Comparison of ENCODE assay signal across 26 cellular contexts in the genomic region with DNA sequence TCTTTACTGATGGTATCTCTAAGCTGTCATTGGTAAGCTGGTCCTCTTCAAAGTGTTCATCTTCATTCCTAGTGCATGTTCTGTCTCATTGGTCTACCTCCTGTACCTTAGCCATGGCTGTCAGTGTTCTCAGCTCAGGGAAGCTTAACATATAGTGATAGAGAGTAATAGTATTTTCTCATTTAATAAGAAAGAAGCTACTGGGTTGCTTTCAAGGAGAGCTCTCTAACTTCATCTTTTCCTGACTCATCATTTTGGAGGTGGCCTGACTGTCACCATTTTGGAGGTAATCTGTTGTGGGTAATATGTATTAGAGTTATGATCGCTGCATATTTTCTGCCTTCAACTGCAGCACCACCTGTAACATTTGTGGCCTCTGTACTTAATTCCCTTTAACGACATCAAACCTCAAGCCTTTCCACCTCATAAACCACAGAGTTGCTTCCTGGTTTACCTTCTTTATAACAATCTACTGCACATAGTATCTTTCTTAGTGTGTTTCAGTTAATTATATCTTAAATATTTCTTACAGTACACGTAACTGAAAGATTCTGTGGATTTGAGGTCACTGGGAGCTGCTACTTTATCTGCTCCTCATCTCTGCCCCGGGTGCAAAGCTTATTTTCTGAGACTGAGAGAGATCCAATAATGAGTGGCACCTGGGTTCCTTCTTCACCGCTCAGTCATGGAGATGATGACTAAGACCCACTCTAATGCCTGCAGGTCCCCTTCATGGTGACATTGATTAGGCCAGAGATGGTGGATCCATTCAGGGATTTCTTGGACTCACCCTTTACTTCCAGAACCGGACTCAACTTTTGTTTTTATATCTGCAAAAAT.
DNase-seq lines count a peak whose midpoint lies in the region; ATAC-seq and TF ChIP-seq lines count a peak whose summit lies in the region.
"Had no signal": no experiment of that assay in that cellular context is flagged by ENCODE, and none has a peak within 500 bp of the region (broad histone marks: within the 10 kb centered on the region; RNA-seq: fewer than 3 reads in every experiment).

No MANE protein-coding gene starts in this region.

- H3K9me3 Mint-ChIP-seq in glutamatergic neuron (ENCODE audit: unreplicated experiment), result peaks cover 6% of the 10 kb centered on the region
- H3K9me3 Mint-ChIP-seq in CD8-positive, alpha-beta memory T cell, result peaks cover 1 to 35% (median 18%) of the 10 kb centered on the region in 5 donors
- H3K9me3 Mint-ChIP-seq: mesothelial cell of epicardium; stimulated activated memory B cell treated with anti-CD40 and anti-IgM and Interleukin-4, amounts not matched to agents 10 μg/mL and 1 μg/mL and 100 μg/mL, for 72 hours had no signal

- ATAC-seq in HG03432 (IDR thresholded peaks at IDR 0.05; ENCODE audit: unreplicated experiment) (peak; percentile 36), HG03095 (IDR thresholded peaks at IDR 0.05; ENCODE audit: unreplicated experiment) (no peak)
- ATAC-seq: effector memory CD8-positive, alpha-beta T cell; foreskin keratinocyte; naive thymus-derived CD4-positive, alpha-beta T cell; Panc1; stimulated activated memory B cell treated with anti-CD40 and anti-IgM and Interleukin-4, amounts not matched to agents 10 μg/mL and 1 μg/mL and 100 μg/mL, for 72 hours had no signal

- H3K36me3 ChIP-seq in OCI-LY3 (replicated peaks; ENCODE audit: low read depth, low read length), result no peaks in the 10 kb centered on the region
- no peaks in the 10 kb centered on the region for H3K36me3 ChIP-seq in CD8-positive, alpha-beta memory T cell (ENCODE audit: insufficient read depth, low read length)
- H3K36me3 ChIP-seq: cardiac muscle cell, HAP-1, ovary, spleen, uterus had no signal

- peak overlapping the region; percentile 61 for H3K4me2 ChIP-seq in OCI-LY3 (ENCODE audit: low read length)

- H3K27me3 ChIP-seq in OCI-LY3 (ENCODE audit: low read depth, low read length), result no peaks in the 10 kb centered on the region
- no peaks in the 10 kb centered on the region for H3K27me3 ChIP-seq in CD8-positive, alpha-beta memory T cell (ENCODE audit: insufficient read depth, low read length, poor library complexity, severe bottlenecking)
- H3K27me3 ChIP-seq: cardiac muscle cell, foreskin keratinocyte, ovary, spleen, uterus had no signal

- H3K4me3 ChIP-seq in OCI-LY3 (ENCODE audit: low read length), result peak overlapping the region; percentile 34
- no peak overlapping the region for H3K4me3 ChIP-seq in CD8-positive, alpha-beta memory T cell (ENCODE audit: low read length)
- H3K4me3 ChIP-seq: cardiac muscle cell, coronary artery, HAP-1, ovary, spleen, uterus had no signal

- H3K79me2 ChIP-seq in OCI-LY3 (ENCODE audit: low read length), result no peaks in the 10 kb centered on the region

- DNase-seq in activated CD4-positive, alpha-beta T cell treated with anti-CD3 and anti-CD28 coated beads for 48 hours, result peak; percentile 3
- no peak for DNase-seq in activated CD4-positive, alpha-beta T cell treated with anti-CD3 and anti-CD28 coated beads for 1 hour
- DNase-seq in glutamatergic neuron (no peak), EL (no peak)
- no peak for DNase-seq in CD8-positive, alpha-beta memory T cell
- DNase-seq: activated naive CD4-positive, alpha-beta T cell treated with Interleukin-2 at 50 U/mL for 16 hours; activated T-cell treated with anti-CD3 and anti-CD28 coated beads, Interleukin-2, amount 50 U/mL, for 1 hour; DMS79 treated with DMSO at 0.1 percent for 48 hours; effector memory CD8-positive, alpha-beta T cell; foreskin keratinocyte; naive thymus-derived CD4-positive, alpha-beta T cell; NCI-H1417 treated with DMSO at 0.1 percent for 48 hours; ovary; SHP77 treated with DMSO at 0.1 percent for 48 hours; spleen; stimulated activated CD4-positive, alpha-beta T cell treated with anti-CD3 and anti-CD28 coated beads, Interleukin-2, amount 100 ng/mL, for 48 hours; uterus had no signal

- H4K20me1 ChIP-seq in OCI-LY3 (ENCODE audit: insufficient read depth, low read length), result no peaks in the 10 kb centered on the region

- peaks cover 10% of the 10 kb centered on the region for H3K4me1 Mint-ChIP-seq in glutamatergic neuron (ENCODE audit: low read depth, unreplicated experiment)
- H3K4me1 Mint-ChIP-seq in CD8-positive, alpha-beta memory T cell, result no peaks in the 10 kb centered on the region
- H3K4me1 Mint-ChIP-seq: mesothelial cell of epicardium; stimulated activated memory B cell treated with anti-CD40 and anti-IgM and Interleukin-4, amounts not matched to agents 10 μg/mL and 1 μg/mL and 100 μg/mL, for 72 hours had no signal

- TF ChIP-seq CTCF in OCI-LY3 (IDR thresholded peaks at IDR 0.05; ENCODE audit: low read depth, low read length), result no peak
- TF ChIP-seq CTCF in glutamatergic neuron (IDR thresholded peaks at IDR 0.05; ENCODE audit: partially characterized antibody, unreplicated experiment), result no peak

- POLR2A ChIA-PET in CD8-positive, alpha-beta memory T cell (lab: Charles Lee), result no interaction called here

- H3K4me1 ChIP-seq in OCI-LY3 (ENCODE audit: low read length), result peaks cover 31% of the 10 kb centered on the region
- no peaks in the 10 kb centered on the region for H3K4me1 ChIP-seq in CD8-positive, alpha-beta memory T cell (ENCODE audit: insufficient read depth, low read length)
- H3K4me1 ChIP-seq: foreskin keratinocyte, HAP-1, spleen, uterus had no signal

- CTCF ChIA-PET in CD8-positive, alpha-beta memory T cell (lab: Charles Lee), result no interaction called here

- H3K9me3 ChIP-seq in OCI-LY3 (ENCODE audit: insufficient read depth, low read length), result no peaks in the 10 kb centered on the region
- H3K9me3 ChIP-seq in CD8-positive, alpha-beta memory T cell (ENCODE audit: low read length), result no peaks in the 10 kb centered on the region
- H3K9me3 ChIP-seq: HAP-1, ovary, uterus had no signal

- H3K27ac Mint-ChIP-seq in glutamatergic neuron (ENCODE audit: unreplicated experiment), result peak overlapping the region; percentile 97
- H3K27ac Mint-ChIP-seq in CD8-positive, alpha-beta memory T cell, result peak overlapping the region in 1 of 8 donors; percentile 29
- H3K27ac Mint-ChIP-seq: effector memory CD8-positive, alpha-beta T cell; mesothelial cell of epicardium; stimulated activated memory B cell treated with anti-CD40 and anti-IgM and Interleukin-4, amounts not matched to agents 10 μg/mL and 1 μg/mL and 100 μg/mL, for 72 hours had no signal

- H3K9ac ChIP-seq in OCI-LY3 (ENCODE audit: low read length), result peak overlapping the region; percentile 15; the same call in 1 of the 2 replicates

- H2AFZ ChIP-seq in OCI-LY3 (ENCODE audit: low read depth, low read length), result peak overlapping the region; percentile 94

- H3K27ac ChIP-seq in OCI-LY3 (ENCODE audit: low read length), result peak overlapping the region; percentile 45
- H3K27ac ChIP-seq in CD8-positive, alpha-beta memory T cell (ENCODE audit: low read depth, low read length), result no peak overlapping the region
- H3K27ac ChIP-seq: cardiac muscle cell, coronary artery, foreskin keratinocyte, ovary, spleen, uterus had no signal

- H3K36me3 Mint-ChIP-seq in glutamatergic neuron (ENCODE audit: unreplicated experiment), result no peaks in the 10 kb centered on the region
- H3K36me3 Mint-ChIP-seq in CD8-positive, alpha-beta memory T cell, result no peaks in the 10 kb centered on the region
- H3K36me3 Mint-ChIP-seq: mesothelial cell of epicardium; naive thymus-derived CD4-positive, alpha-beta T cell; stimulated activated memory B cell treated with anti-CD40 and anti-IgM and Interleukin-4, amounts not matched to agents 10 μg/mL and 1 μg/mL and 100 μg/mL, for 72 hours had no signal

- H3K4me3 Mint-ChIP-seq in glutamatergic neuron (ENCODE audit: unreplicated experiment), result no peak overlapping the region
- peak overlapping the region in 1 of 7 donors; percentile 4 for H3K4me3 Mint-ChIP-seq in CD8-positive, alpha-beta memory T cell
- H3K4me3 Mint-ChIP-seq: effector memory CD8-positive, alpha-beta T cell; mesothelial cell of epicardium; stimulated activated memory B cell treated with anti-CD40 and anti-IgM and Interleukin-4, amounts not matched to agents 10 μg/mL and 1 μg/mL and 100 μg/mL, for 72 hours had no signal

- peaks cover 5% of the 10 kb centered on the region for H3K27me3 Mint-ChIP-seq in glutamatergic neuron (ENCODE audit: unreplicated experiment)
- H3K27me3 Mint-ChIP-seq in CD8-positive, alpha-beta memory T cell, result no peaks in the 10 kb centered on the region
- H3K27me3 Mint-ChIP-seq: effector memory CD8-positive, alpha-beta T cell; naive thymus-derived CD4-positive, alpha-beta T cell; stimulated activated memory B cell treated with anti-CD40 and anti-IgM and Interleukin-4, amounts not matched to agents 10 μg/mL and 1 μg/mL and 100 μg/mL, for 72 hours had no signal
